In genomic region chr17:47204722-47205418, GRCh38 we compare ENCODE assay signal across 9 cellular contexts. TPM values are rescaled to one million over a fixed set of nuclear protein-coding genes. Genes with fewer than 3 reads are reported as not detected.
DNase-seq lines count a peak whose midpoint lies in the region; ATAC-seq and TF ChIP-seq lines count a peak whose summit lies in the region.
"Had no signal": no experiment of that assay in that cellular context is flagged by ENCODE, and none has a peak within 500 bp of the region (broad histone marks: within the 10 kb centered on the region; RNA-seq: fewer than 3 reads in every experiment).

No MANE protein-coding gene starts in this region.

- H3K9me3 ChIP-seq in MM.1S (replicated peaks; ENCODE audit: insufficient read depth, low read length) (no peaks in the 10 kb centered on the region), spleen (no peaks in the 10 kb centered on the region)
- H3K9me3 ChIP-seq: neutrophil had no signal

- peak overlapping the region; percentile 86 for H2AFZ ChIP-seq in MM.1S (ENCODE audit: low read length)

- no peaks in the 10 kb centered on the region for H3K36me3 ChIP-seq in MM.1S (replicated peaks; ENCODE audit: insufficient read depth, low read length)
- H3K36me3 ChIP-seq in spleen, result no peaks in the 10 kb centered on the region
- H3K36me3 ChIP-seq: neutrophil had no signal

- DNase-seq in Daoy (ENCODE audit: low read depth) (peak; percentile 53), MM.1S (peak; percentile 77), left ventricle myocardium superior (no peak), spleen (no peak), HUDEP-2 (lab: John Stamatoyannopoulos, UW; ENCODE audit: unreplicated experiment in 76 of 76) (no peak)
- DNase-seq in activated T-helper 1 cell treated with anti-CD3 and anti-CD28 coated beads, Interleukin-12 subunit alpha, Interleukin-12 subunit beta, Interleukin-2, Interleukin-4 antibody, amounts not matched to agents 30 ng/mL and 10 ng/mL and 1 ng/mL, durations not matched to agents 14 hours and 24 hours and 36 hours (ENCODE audit: low spot score), result peak; percentile 24

- peaks cover 47% of the 10 kb centered on the region for H3K4me1 ChIP-seq in MM.1S (ENCODE audit: low read length)
- peaks cover 8 to 75% (median 53%) of the 10 kb centered on the region in 6 donors for H3K4me1 ChIP-seq in spleen

- H3K4me3 ChIP-seq in MM.1S (ENCODE audit: low read length), result peak overlapping the region; percentile 49
- H3K4me3 ChIP-seq in spleen, result peak overlapping the region in 1 of 8 donors; percentile 47

- H3K27ac Mint-ChIP-seq in activated T-helper 1 cell treated with anti-CD3 and anti-CD28 coated beads, Interleukin-12 subunit alpha, Interleukin-12 subunit beta, Interleukin-2, Interleukin-4 antibody, amounts not matched to agents 30 ng/mL and 10 ng/mL and 1 ng/mL, durations not matched to agents 14 hours and 24 hours and 36 hours, result peak overlapping the region; percentile 84

- intact Hi-C loops in activated T-helper 1 cell treated with anti-CD3 and anti-CD28 coated beads, Interleukin-12 subunit alpha, Interleukin-12 subunit beta, Interleukin-2, Interleukin-4 antibody, amounts not matched to agents 30 ng/mL and 10 ng/mL and 1 ng/mL, durations not matched to agents 14 hours and 24 hours and 36 hours (cut with micrococcal nuclease), result loop anchor here (1.0 to 5.0 kb wide), 3 partner anchors 16 to 43 kb away; partner anchors contain the start of gene CDC27
- intact Hi-C loops in left ventricle myocardium superior (cut with micrococcal nuclease) (no loop called here), spleen (cut with DNase I; ENCODE audit: low total_unique reads) (no loop called here)

- TF ChIP-seq CTCF in MM.1S (IDR thresholded peaks at IDR 0.05; ENCODE audit: low read length) (no peak), spleen (IDR thresholded peaks at IDR 0.05 in 8 of 11, conservative IDR thresholded peaks at IDR 0.05 in 3 of 11) (no peak)

- ATAC-seq in GM21423 (IDR thresholded peaks at IDR 0.05; ENCODE audit: unreplicated experiment) (peak; percentile 37), left ventricle myocardium superior (peak; percentile 85), HG03571 (IDR thresholded peaks at IDR 0.05; ENCODE audit: unreplicated experiment) (no peak)

- no peaks in the 10 kb centered on the region for H3K9me2 ChIP-seq in MM.1S (replicated peaks; ENCODE audit: insufficient read depth, low read length)

- no peaks in the 10 kb centered on the region for H3K27me3 ChIP-seq in MM.1S (replicated peaks; ENCODE audit: insufficient read depth, low read length)
- no peaks in the 10 kb centered on the region for H3K27me3 ChIP-seq in spleen (replicated peaks in 1 of 7)

- peaks cover 41% of the 10 kb centered on the region for H3F3A ChIP-seq in MM.1S (ENCODE audit: insufficient read depth, low read length)

- H3K9me3 Mint-ChIP-seq in activated T-helper 1 cell treated with anti-CD3 and anti-CD28 coated beads, Interleukin-12 subunit alpha, Interleukin-12 subunit beta, Interleukin-2, Interleukin-4 antibody, amounts not matched to agents 30 ng/mL and 10 ng/mL and 1 ng/mL, durations not matched to agents 14 hours and 24 hours and 36 hours, result no peaks in the 10 kb centered on the region

- H3K36me3 Mint-ChIP-seq in activated T-helper 1 cell treated with anti-CD3 and anti-CD28 coated beads, Interleukin-12 subunit alpha, Interleukin-12 subunit beta, Interleukin-2, Interleukin-4 antibody, amounts not matched to agents 30 ng/mL and 10 ng/mL and 1 ng/mL, durations not matched to agents 14 hours and 24 hours and 36 hours (ENCODE audit: low read depth), result no peaks in the 10 kb centered on the region

- no peak for TF ChIP-seq POLR2A in spleen (IDR thresholded peaks at IDR 0.05)

- no peaks in the 10 kb centered on the region for H3K79me2 ChIP-seq in MM.1S (ENCODE audit: low read length)

- H3K9ac ChIP-seq in MM.1S (ENCODE audit: low read length), result peak overlapping the region; percentile 51

- H3K4me2 ChIP-seq in MM.1S (ENCODE audit: low read depth, low read length), result peak overlapping the region; percentile 84

- WGBS in spleen, 5 donors, result 33 to 47% (median 38%) methylated on average over 6 of the region's 6 CpGs

- no peaks in the 10 kb centered on the region for H4K20me1 ChIP-seq in MM.1S (ENCODE audit: insufficient read depth, low read length)

- H3K27me3 Mint-ChIP-seq in activated T-helper 1 cell treated with anti-CD3 and anti-CD28 coated beads, Interleukin-12 subunit alpha, Interleukin-12 subunit beta, Interleukin-2, Interleukin-4 antibody, amounts not matched to agents 30 ng/mL and 10 ng/mL and 1 ng/mL, durations not matched to agents 14 hours and 24 hours and 36 hours (ENCODE audit: insufficient read depth), result no peaks in the 10 kb centered on the region

- H3K27ac ChIP-seq in MM.1S (ENCODE audit: low read length), result peak overlapping the region; percentile 94
- peak overlapping the region; percentile 58 to 94 (median 86) for H3K27ac ChIP-seq in spleen
- H3K27ac ChIP-seq: neutrophil had no signal

- H3K4me3 Mint-ChIP-seq in activated T-helper 1 cell treated with anti-CD3 and anti-CD28 coated beads, Interleukin-12 subunit alpha, Interleukin-12 subunit beta, Interleukin-2, Interleukin-4 antibody, amounts not matched to agents 30 ng/mL and 10 ng/mL and 1 ng/mL, durations not matched to agents 14 hours and 24 hours and 36 hours, result peak overlapping the region; percentile 75

- H3K4me1 Mint-ChIP-seq in activated T-helper 1 cell treated with anti-CD3 and anti-CD28 coated beads, Interleukin-12 subunit alpha, Interleukin-12 subunit beta, Interleukin-2, Interleukin-4 antibody, amounts not matched to agents 30 ng/mL and 10 ng/mL and 1 ng/mL, durations not matched to agents 14 hours and 24 hours and 36 hours (ENCODE audit: low read depth), result peaks cover 51% of the 10 kb centered on the region

RNA-seq across cellular contexts. Expression of gene MYL4, which starts 4.3 kb away (rescaled TPM):
- not detected in 2 replicates for total RNA-seq in Daoy (2014; rRNA removed; shearing (Covaris generic))
- not detected in 2 replicates for total RNA-seq in activated T-helper 1 cell treated with anti-CD3 and anti-CD28 coated beads, Interleukin-12 subunit alpha, Interleukin-12 subunit beta, Interleukin-2, Interleukin-4 antibody, amounts not matched to agents 30 ng/mL and 10 ng/mL and 1 ng/mL, durations not matched to agents 14 hours and 24 hours and 36 hours
- total RNA-seq in left ventricle myocardium superior (133 TPM), spleen (1 to 10 TPM in 5 of 7 donors, under 1 TPM in 2; 0.55 to 8.3 (median 3.9) TPM)
- polyA plus RNA-seq in spleen, result 1 to 10 TPM in 1 of 3 donors, under 1 TPM in 2; 0.39 to 1.6 (median 0.63) TPM

RNA-seq across cellular contexts. Expression of gene CDC27, which starts 15.8 kb away (rescaled TPM):
- 79.9 and 117 TPM in 2 replicates for total RNA-seq in Daoy (2014; rRNA removed; shearing (Covaris generic))
- total RNA-seq in activated T-helper 1 cell treated with anti-CD3 and anti-CD28 coated beads, Interleukin-12 subunit alpha, Interleukin-12 subunit beta, Interleukin-2, Interleukin-4 antibody, amounts not matched to agents 30 ng/mL and 10 ng/mL and 1 ng/mL, durations not matched to agents 14 hours and 24 hours and 36 hours, result 89.7 and 92.0 TPM in 2 replicates
- 81.8 TPM for total RNA-seq in left ventricle myocardium superior
- total RNA-seq in spleen, result 10 to 100 TPM; 57.6 to 94.5 (median 82.2) TPM
- 10 to 100 TPM; 14.0 to 21.3 (median 15.0) TPM for polyA plus RNA-seq in spleen

RNA-seq across cellular contexts. Expression of gene ITGB3, which starts 48.8 kb away (rescaled TPM):
- 15.1 and 22.1 TPM in 2 replicates for total RNA-seq in Daoy (2014; rRNA removed; shearing (Covaris generic))
- not detected in 2 replicates for total RNA-seq in activated T-helper 1 cell treated with anti-CD3 and anti-CD28 coated beads, Interleukin-12 subunit alpha, Interleukin-12 subunit beta, Interleukin-2, Interleukin-4 antibody, amounts not matched to agents 30 ng/mL and 10 ng/mL and 1 ng/mL, durations not matched to agents 14 hours and 24 hours and 36 hours
- total RNA-seq in left ventricle myocardium superior, result 3.2 TPM
- 10 to 100 TPM; 19.1 to 56.0 (median 32.6) TPM for total RNA-seq in spleen
- 1 to 10 TPM in 1 of 3 donors, under 1 TPM in 2; 0.30 to 1.1 (median 0.73) TPM for polyA plus RNA-seq in spleen

Comparison
In these comparisons a context has a peak if more than half of its experiments do, and no peak if none do; other contexts are left out.
1. DNase-seq: peak in Daoy (single experiment), MM.1S (single experiment) and activated T-helper 1 cell treated with anti-CD3 and anti-CD28 coated beads, Interleukin-12 subunit alpha, Interleukin-12 subunit beta, Interleukin-2, Interleukin-4 antibody, amounts not matched to agents 30 ng/mL and 10 ng/mL and 1 ng/mL, durations not matched to agents 14 hours and 24 hours and 36 hours (single experiment); none in left ventricle myocardium superior (single experiment), spleen (single experiment) and HUDEP-2 (0 of 76).
2. RNA of gene MYL4, which starts 4.3 kb away (total RNA-seq): 133 TPM in left ventricle myocardium superior (single experiment); 0.55 to 8.3 TPM in spleen, not detected in Daoy and not detected in activated T-helper 1 cell treated with anti-CD3 and anti-CD28 coated beads, Interleukin-12 subunit alpha, Interleukin-12 subunit beta, Interleukin-2, Interleukin-4 antibody, amounts not matched to agents 30 ng/mL and 10 ng/mL and 1 ng/mL, durations not matched to agents 14 hours and 24 hours and 36 hours; every median in the first group is over 10 times any median in the second.